In genomic region chr2:186485871-186486650, GRCh38 we compare ENCODE assay signal across 1 cellular context.
TF ChIP-seq lines count a peak whose summit lies in the region.

TSS of gene ZC3H15 (plus strand) at chr2:186486260. CDS start at chr2:186486383, 123 bp downstream.

TF ChIP-seq in HepG2, 621 proteins besides CTCF, POLR2A, EP300 and RAD21 (continued from another document and continues in another):
- TF ChIP-seq MTA1 (CRISPR knock-in tag; IDR thresholded peaks at IDR 0.05; ENCODE audit: borderline replicate concordance) (peak; percentile 94), POGZ (CRISPR knock-in tag; IDR thresholded peaks at IDR 0.05) (peak; percentile 99), IKZF4 (CRISPR knock-in tag; IDR thresholded peaks at IDR 0.05; ENCODE audit: borderline replicate concordance, low read depth, not compliant biosample characterization) (peak; percentile 87), ZMYM2 (CRISPR knock-in tag; IDR thresholded peaks at IDR 0.05) (peak; percentile 67; the same call in 1 of the 2 replicates), RAD51 (IDR thresholded peaks at IDR 0.05; ENCODE audit: borderline replicate concordance) (no peak; the same call in 1 of the 2 replicates), ZNF614 (CRISPR knock-in tag; IDR thresholded peaks at IDR 0.05; ENCODE audit: borderline replicate concordance) (peak; percentile 59), E2F5 (CRISPR knock-in tag; conservative IDR thresholded peaks at IDR 0.05) (no peak), FOXM1 (CRISPR knock-in tag; IDR thresholded peaks at IDR 0.05) (peak; percentile 66; the same call in 1 of the 2 replicates), AFF4 (CRISPR knock-in tag; IDR thresholded peaks at IDR 0.05) (no peak; the same call in none of the 2 replicates), ZBTB3 (CRISPR knock-in tag; IDR thresholded peaks at IDR 0.05; ENCODE audit: borderline replicate concordance, low read depth) (no peak), SMYD3 (CRISPR knock-in tag; IDR thresholded peaks at IDR 0.05) (peak; percentile 95), SRSF4 (IDR thresholded peaks at IDR 0.05; ENCODE audit: low read depth, low read length, poor library complexity, severe bottlenecking) (no peak), SALL2 (CRISPR knock-in tag; IDR thresholded peaks at IDR 0.05) (peak; percentile 97), KLF9 (CRISPR knock-in tag; IDR thresholded peaks at IDR 0.05; ENCODE audit: low read depth) (peak; percentile 51; the same call in 1 of the 2 replicates), PLSCR1 (CRISPR knock-in tag; IDR thresholded peaks at IDR 0.05; ENCODE audit: borderline replicate concordance) (no peak; the same call in 1 of the 2 replicates), MED8 (CRISPR knock-in tag; IDR thresholded peaks at IDR 0.05; ENCODE audit: insufficient replicate concordance) (peak; percentile 26), FOXC1 (CRISPR knock-in tag; IDR thresholded peaks at IDR 0.05; ENCODE audit: borderline replicate concordance) (peak; percentile 99), BHLHE40 (IDR thresholded peaks at IDR 0.05; ENCODE audit: low read length) (peak; percentile 0), ZNF484 (CRISPR knock-in tag; IDR thresholded peaks at IDR 0.05; ENCODE audit: borderline replicate concordance, low read depth) (no peak), ZNF318 (CRISPR knock-in tag; IDR thresholded peaks at IDR 0.05) (0 out of 2 replicates have a peak, but pooled peaks have one; percentile 21), ZNF354B (CRISPR knock-in tag; IDR thresholded peaks at IDR 0.05) (peak; percentile 88), ZNF761 (CRISPR knock-in tag; conservative IDR thresholded peaks at IDR 0.05) (peak; percentile 93; the same call in 1 of the 2 replicates), DNMT1 (CRISPR knock-in tag; IDR thresholded peaks at IDR 0.05) (0 out of 2 replicates have a peak, but pooled peaks have one; percentile 31), GABPB1 (CRISPR knock-in tag; IDR thresholded peaks at IDR 0.05) (peak; percentile 98), ZFP37 (CRISPR knock-in tag; IDR thresholded peaks at IDR 0.05; ENCODE audit: borderline replicate concordance) (peak; percentile 76), FIP1L1 (IDR thresholded peaks at IDR 0.05; ENCODE audit: borderline replicate concordance, insufficient read depth, low read depth, low read length) (peak; percentile 72; the same call in 1 of the 2 replicates), CCDC6 (CRISPR knock-in tag; IDR thresholded peaks at IDR 0.05) (peak; percentile 78; the same call in 1 of the 2 replicates), REPIN1 (CRISPR knock-in tag; IDR thresholded peaks at IDR 0.05; ENCODE audit: borderline replicate concordance, low read depth) (peak; percentile 93), SOX13 (IDR thresholded peaks at IDR 0.05) (peak; percentile 33; the same call in 1 of the 2 replicates), SOX13 (CRISPR knock-in tag; conservative IDR thresholded peaks at IDR 0.05 in 1 of 2, IDR thresholded peaks at IDR 0.05 in 1 of 2) (peak; percentile 53 to 88; a peak in 2 of 4 replicates), PBX2 (CRISPR knock-in tag; IDR thresholded peaks at IDR 0.05) (peak; percentile 5; the same call in 1 of the 2 replicates), DMAP1 (CRISPR knock-in tag; IDR thresholded peaks at IDR 0.05) (peak; percentile 100), ZNF619 (CRISPR knock-in tag; IDR thresholded peaks at IDR 0.05) (peak; percentile 99), MTF2 (CRISPR knock-in tag; IDR thresholded peaks at IDR 0.05; ENCODE audit: borderline replicate concordance) (peak; percentile 65; the same call in 1 of the 2 replicates), ZNF331 (CRISPR knock-in tag; IDR thresholded peaks at IDR 0.05) (peak; percentile 83), HNF1B (CRISPR knock-in tag; IDR thresholded peaks at IDR 0.05) (peak; percentile 83; the same call in 1 of the 2 replicates), HNF4A (CRISPR knock-in tag; IDR thresholded peaks at IDR 0.05) (peak; percentile 35), FLYWCH1 (CRISPR knock-in tag; IDR thresholded peaks at IDR 0.05) (no peak), KDM2A (CRISPR knock-in tag; IDR thresholded peaks at IDR 0.05; ENCODE audit: borderline replicate concordance, low read depth) (peak; percentile 94), TOE1 (CRISPR knock-in tag; IDR thresholded peaks at IDR 0.05) (peak; percentile 23; the same call in 1 of the 2 replicates), HIC2 (CRISPR knock-in tag; IDR thresholded peaks at IDR 0.05; ENCODE audit: low read depth) (no peak; the same call in 1 of the 2 replicates), ZNF280B (CRISPR knock-in tag; IDR thresholded peaks at IDR 0.05; ENCODE audit: borderline replicate concordance) (peak; percentile 86; the same call in 1 of the 2 replicates)
